8 cellular contexts compared by ENCODE assay signal in genomic region chr18:109130-109921, GRCh38. TPM values are rescaled to one million over a fixed set of nuclear protein-coding genes. Genes with fewer than 3 reads are reported as not detected.
A peak's percentile ranks its signal among the peaks of the same experiment; 100 is the strongest.
DNase-seq lines count a peak whose midpoint lies in the region; ATAC-seq and TF ChIP-seq lines count a peak whose summit lies in the region.
"Not testable (repeated sequence)": the region's sequence is repeated elsewhere in the genome, so short reads cannot be mapped to it uniquely, and the experiment has no call there.

No MANE protein-coding gene starts in this region.

- H3K9ac ChIP-seq in HCT116 (ENCODE audit: low read length); MM.1S (ENCODE audit: low read length): not testable (repeated sequence)

- H3K4me1 ChIP-seq in HCT116 (ENCODE audit: control insufficient read depth in 1 of 2, insufficient read depth in 2 of 2, low read length in 2 of 2); MM.1S (ENCODE audit: low read length); body of pancreas; gastroesophageal sphincter; upper lobe of left lung: not testable (repeated sequence)

- not testable (repeated sequence) for H4K20me1 ChIP-seq in HCT116 (ENCODE audit: insufficient read depth); MM.1S (ENCODE audit: insufficient read depth, low read length)

- H3F3A ChIP-seq in MM.1S (ENCODE audit: insufficient read depth, low read length) = not testable (repeated sequence)

- H3K27ac ChIP-seq in HCT116 (ENCODE audit: low read depth, low read length); MM.1S (ENCODE audit: low read length); body of pancreas; gastroesophageal sphincter; upper lobe of left lung: not testable (repeated sequence)

- BruUV-seq in HCT116 (replicated peaks; lab: Mats Ljungman, UMichigan) = not testable (repeated sequence)

- not testable (repeated sequence) for H3K4me3 ChIP-seq in GM06990 (replicated peaks; ENCODE audit: low read depth, low read length); HCT116 (replicated peaks in 1 of 2; ENCODE audit: low read depth in 1 of 2, low read length in 2 of 2); MM.1S (ENCODE audit: low read length); body of pancreas; gastroesophageal sphincter; upper lobe of left lung

- 14 to 26% methylated on average over 5 to 7 of the region's 7 CpGs for WGBS in body of pancreas, 2 donors
- 27 to 37% methylated on average over 5 to 7 of the region's 7 CpGs for WGBS in gastroesophageal sphincter (ENCODE audit: low coverage in 1 of 2), 2 donors
- WGBS in upper lobe of left lung, 2 donors = 27 to 35% methylated on average over 4 to 7 of the region's 7 CpGs

- CTCF ChIA-PET in HCT116 (lab: Charles Lee) = interaction anchor here (0.6 kb wide), 1 partner anchor 49 kb away, joined by 5 read pairs; the partner anchor contains the start of gene USP14
- CTCF ChIA-PET in activated CD4-positive, alpha-beta T cell treated with anti-CD3 and anti-CD28 coated beads for 36 hours (lab: Charles Lee) = interaction anchor here (0.7 kb wide), 1 partner anchor 487 kb away, joined by 3 read pairs; no protein-coding TSS in a partner anchor

- H3K36me3 Mint-ChIP-seq in activated CD4-positive, alpha-beta T cell treated with anti-CD3 and anti-CD28 coated beads for 36 hours (ENCODE audit: low read depth) = not testable (repeated sequence)
- peaks cover 20% of the 10 kb centered on the region for H3K36me3 Mint-ChIP-seq in natural killer cell treated with Interleukin-12 subunit alpha and Interleukin-12 subunit beta and Interleukin-15 and Interleukin-18, amount 100 ng/mL, for 72 hours

- H3K36me3 ChIP-seq in GM06990 (ENCODE audit: control insufficient read depth, insufficient read depth, low read length); HCT116 (ENCODE audit: control insufficient read depth in 1 of 2, insufficient read depth in 2 of 2, low read length in 2 of 2); MM.1S (replicated peaks; ENCODE audit: insufficient read depth, low read length); body of pancreas (replicated peaks in 1 of 2; ENCODE audit: insufficient read depth in 1 of 2, low read depth in 2 of 2); gastroesophageal sphincter; upper lobe of left lung: not testable (repeated sequence)

- RAD21 ChIA-PET in HCT116 (lab: Charles Lee; ENCODE audit: low non-redundant PET in 1 of 2, low total read pairs in 2 of 2, uncharacterized antibody in 2 of 2, unreplicated experiment in 2 of 2) = not testable (repeated sequence)

- not testable (repeated sequence) for H2AFZ ChIP-seq in HCT116 (ENCODE audit: low read depth, low read length, poor library complexity, severe bottlenecking); MM.1S (ENCODE audit: low read length)

- H3K4me3 Mint-ChIP-seq in activated CD4-positive, alpha-beta T cell treated with anti-CD3 and anti-CD28 coated beads for 36 hours; natural killer cell treated with Interleukin-12 subunit alpha and Interleukin-12 subunit beta and Interleukin-15 and Interleukin-18, amount 100 ng/mL, for 72 hours: not testable (repeated sequence)

- peaks cover 12% of the 10 kb centered on the region for H3K4me1 Mint-ChIP-seq in activated CD4-positive, alpha-beta T cell treated with anti-CD3 and anti-CD28 coated beads for 36 hours
- not testable (repeated sequence) for H3K4me1 Mint-ChIP-seq in natural killer cell treated with Interleukin-12 subunit alpha and Interleukin-12 subunit beta and Interleukin-15 and Interleukin-18, amount 100 ng/mL, for 72 hours (ENCODE audit: low read depth in 2 of 2)

- peak overlapping the region; percentile 0 for H3K27ac Mint-ChIP-seq in activated CD4-positive, alpha-beta T cell treated with anti-CD3 and anti-CD28 coated beads for 36 hours
- H3K27ac Mint-ChIP-seq in natural killer cell treated with Interleukin-12 subunit alpha and Interleukin-12 subunit beta and Interleukin-15 and Interleukin-18, amount 100 ng/mL, for 72 hours = not testable (repeated sequence)

- TF ChIP-seq POLR2A in HCT116 (IDR thresholded peaks at IDR 0.05; ENCODE audit: borderline replicate concordance, extremely low read depth, insufficient read depth, insufficient read length); body of pancreas (IDR thresholded peaks at IDR 0.05); gastroesophageal sphincter (IDR thresholded peaks at IDR 0.05); upper lobe of left lung (IDR thresholded peaks at IDR 0.05): not testable (repeated sequence)

- DNase-seq in GM06990 (ENCODE audit: extremely low read depth, insufficient read length) = peak; percentile 29
- DNase-seq in HCT116 (ENCODE audit: low read depth, low spot score); natural killer cell treated with Interleukin-12 subunit alpha and Interleukin-12 subunit beta and Interleukin-15 and Interleukin-18, amount 100 ng/mL, for 72 hours (ENCODE audit: low spot score): not testable (repeated sequence)
- peak; percentile 22 for DNase-seq in MM.1S
- peak; percentile 76 for DNase-seq in activated CD4-positive, alpha-beta T cell treated with anti-CD3 and anti-CD28 coated beads for 36 hours
- peak; percentile 42 to 57 (median 50) for DNase-seq in body of pancreas
- DNase-seq in upper lobe of left lung = peak in 1 of 2 donors; percentile 72

- H3K4me2 ChIP-seq in HCT116 (ENCODE audit: low read length); MM.1S (ENCODE audit: low read depth, low read length): not testable (repeated sequence)

- ATAC-seq in HCT116; activated CD4-positive, alpha-beta T cell treated with anti-CD3 and anti-CD28 coated beads for 36 hours: not testable (repeated sequence)
- ATAC-seq in body of pancreas (peak; percentile 15), gastroesophageal sphincter (peak; percentile 44), upper lobe of left lung (ENCODE audit: low FRiP score in 2 of 2) (peak; percentile 46 to 71)
- peak; percentile 46 to 54 for ATAC-seq in natural killer cell treated with Interleukin-12 subunit alpha and Interleukin-12 subunit beta and Interleukin-15 and Interleukin-18, amount 100 ng/mL, for 72 hours

- intact Hi-C loops in HCT116 (cut with micrococcal nuclease); activated CD4-positive, alpha-beta T cell treated with anti-CD3 and anti-CD28 coated beads for 36 hours (cut with DNase I, micrococcal nuclease); body of pancreas (cut with DNase I): not testable (repeated sequence)

- peaks cover 27% of the 10 kb centered on the region for H3K9me3 Mint-ChIP-seq in activated CD4-positive, alpha-beta T cell treated with anti-CD3 and anti-CD28 coated beads for 36 hours (ENCODE audit: low read depth)
- peaks cover 24% of the 10 kb centered on the region for H3K9me3 Mint-ChIP-seq in natural killer cell treated with Interleukin-12 subunit alpha and Interleukin-12 subunit beta and Interleukin-15 and Interleukin-18, amount 100 ng/mL, for 72 hours

- not testable (repeated sequence) for H3K27me3 ChIP-seq in GM06990 (replicated peaks; ENCODE audit: control insufficient read depth, insufficient read depth, low read length); HCT116 (ENCODE audit: insufficient read depth, low read length); MM.1S (replicated peaks; ENCODE audit: insufficient read depth, low read length); body of pancreas; gastroesophageal sphincter; upper lobe of left lung

- H3K79me2 ChIP-seq in HCT116 (ENCODE audit: insufficient read depth, low read length); MM.1S (ENCODE audit: low read length): not testable (repeated sequence)

- TF ChIP-seq RAD21 in HCT116 (IDR thresholded peaks at IDR 0.05; ENCODE audit: low read depth) = peak; percentile 41; the same call in 1 of the 2 replicates

- not testable (repeated sequence) for H3K27me3 Mint-ChIP-seq in activated CD4-positive, alpha-beta T cell treated with anti-CD3 and anti-CD28 coated beads for 36 hours; natural killer cell treated with Interleukin-12 subunit alpha and Interleukin-12 subunit beta and Interleukin-15 and Interleukin-18, amount 100 ng/mL, for 72 hours

- not testable (repeated sequence) for H3K9me2 ChIP-seq in HCT116 (ENCODE audit: insufficient read depth); MM.1S (replicated peaks; ENCODE audit: insufficient read depth, low read length)

- TF ChIP-seq EP300 in gastroesophageal sphincter (IDR thresholded peaks at IDR 0.05); upper lobe of left lung (IDR thresholded peaks at IDR 0.05): not testable (repeated sequence)

- not testable (repeated sequence) for H3K9me3 ChIP-seq in HCT116 (ENCODE audit: control insufficient read depth in 1 of 2, insufficient read depth in 1 of 2, low read depth in 1 of 2, low read length in 2 of 2); MM.1S (replicated peaks; ENCODE audit: insufficient read depth, low read length); body of pancreas; gastroesophageal sphincter; upper lobe of left lung

- TF ChIP-seq CTCF in GM06990 (IDR thresholded peaks at IDR 0.05; ENCODE audit: insufficient read depth, low read length, poor library complexity, severe bottlenecking) (peak; percentile 33), HCT116 (IDR thresholded peaks at IDR 0.05 in 2 of 3, conservative IDR thresholded peaks at IDR 0.05 in 1 of 3; ENCODE audit: borderline replicate concordance in 1 of 3, insufficient read depth in 1 of 3, low read depth in 2 of 3, low read length in 2 of 3) (peak in 2 of 3 experiments; percentile 14 to 48; a peak in 2 of 6 replicates), MM.1S (IDR thresholded peaks at IDR 0.05; ENCODE audit: low read length) (peak; percentile 32; the same call in 1 of the 2 replicates), body of pancreas (IDR thresholded peaks at IDR 0.05) (peak in 4 of 7 experiments; percentile 12 to 50 (median 38)), upper lobe of left lung (IDR thresholded peaks at IDR 0.05) (peak in 2 of 6 experiments; percentile 7 to 30)
- not testable (repeated sequence) for TF ChIP-seq CTCF in gastroesophageal sphincter (IDR thresholded peaks at IDR 0.05)

- POLR2A ChIA-PET in HCT116 (lab: Charles Lee); activated CD4-positive, alpha-beta T cell treated with anti-CD3 and anti-CD28 coated beads for 36 hours (lab: Charles Lee): not testable (repeated sequence)

RNA-seq across cellular contexts. Expression of gene USP14, which starts 49.0 kb away (rescaled TPM):
- total RNA-seq in HCT116 (2021; ENCODE audit: unreplicated experiment) = 56.1 TPM
- 20.5 and 23.6 TPM in 2 replicates for polyA plus RNA-seq in HCT116 (2012)
- total RNA-seq in activated CD4-positive, alpha-beta T cell treated with anti-CD3 and anti-CD28 coated beads for 36 hours = 100 to 1,000 TPM in 1 of 2 experiments, 10 to 100 TPM in 1; 94.7 to 101 TPM
- 10 to 100 TPM; 14.5 to 18.8 TPM for total RNA-seq in body of pancreas
- 10 to 100 TPM; 25.7 to 40.2 (median 29.8) TPM for total RNA-seq in gastroesophageal sphincter
- total RNA-seq in natural killer cell treated with Interleukin-12 subunit alpha and Interleukin-12 subunit beta and Interleukin-15 and Interleukin-18, amount 100 ng/mL, for 72 hours = 10 to 100 TPM; 73.2 to 79.7 TPM
- 10 to 100 TPM; 11.5 to 41.2 (median 33.0) TPM for total RNA-seq in upper lobe of left lung

RNA-seq across cellular contexts. Expression of gene TUBB8B, which starts 59.9 kb away (rescaled TPM):
- total RNA-seq in HCT116 (2021; ENCODE audit: unreplicated experiment) = 0.57 TPM
- 0.21 and 0.39 TPM in 2 replicates for polyA plus RNA-seq in HCT116 (2012)
- not detected for total RNA-seq in activated CD4-positive, alpha-beta T cell treated with anti-CD3 and anti-CD28 coated beads for 36 hours
- total RNA-seq in body of pancreas = not detected
- under 1 TPM in 1 of 4 donors, not detected in 3; 0.78 TPM for total RNA-seq in gastroesophageal sphincter
- total RNA-seq in natural killer cell treated with Interleukin-12 subunit alpha and Interleukin-12 subunit beta and Interleukin-15 and Interleukin-18, amount 100 ng/mL, for 72 hours = not detected
- 1 to 10 TPM in 2 of 6 donors, under 1 TPM in 1, not detected in 3; 0.34 to 1.4 (median 1.0) TPM for total RNA-seq in upper lobe of left lung
